Comparison of ENCODE assay signal across 2 cellular contexts in genomic region chr2:47664817-47665216, GRCh38.
TF ChIP-seq lines count a peak whose summit lies in the region.

No MANE protein-coding gene starts in this region.

TF ChIP-seq in SK-N-SH, 30 proteins besides CTCF, POLR2A, EP300 and RAD21:
- TF ChIP-seq, protein P1, sequence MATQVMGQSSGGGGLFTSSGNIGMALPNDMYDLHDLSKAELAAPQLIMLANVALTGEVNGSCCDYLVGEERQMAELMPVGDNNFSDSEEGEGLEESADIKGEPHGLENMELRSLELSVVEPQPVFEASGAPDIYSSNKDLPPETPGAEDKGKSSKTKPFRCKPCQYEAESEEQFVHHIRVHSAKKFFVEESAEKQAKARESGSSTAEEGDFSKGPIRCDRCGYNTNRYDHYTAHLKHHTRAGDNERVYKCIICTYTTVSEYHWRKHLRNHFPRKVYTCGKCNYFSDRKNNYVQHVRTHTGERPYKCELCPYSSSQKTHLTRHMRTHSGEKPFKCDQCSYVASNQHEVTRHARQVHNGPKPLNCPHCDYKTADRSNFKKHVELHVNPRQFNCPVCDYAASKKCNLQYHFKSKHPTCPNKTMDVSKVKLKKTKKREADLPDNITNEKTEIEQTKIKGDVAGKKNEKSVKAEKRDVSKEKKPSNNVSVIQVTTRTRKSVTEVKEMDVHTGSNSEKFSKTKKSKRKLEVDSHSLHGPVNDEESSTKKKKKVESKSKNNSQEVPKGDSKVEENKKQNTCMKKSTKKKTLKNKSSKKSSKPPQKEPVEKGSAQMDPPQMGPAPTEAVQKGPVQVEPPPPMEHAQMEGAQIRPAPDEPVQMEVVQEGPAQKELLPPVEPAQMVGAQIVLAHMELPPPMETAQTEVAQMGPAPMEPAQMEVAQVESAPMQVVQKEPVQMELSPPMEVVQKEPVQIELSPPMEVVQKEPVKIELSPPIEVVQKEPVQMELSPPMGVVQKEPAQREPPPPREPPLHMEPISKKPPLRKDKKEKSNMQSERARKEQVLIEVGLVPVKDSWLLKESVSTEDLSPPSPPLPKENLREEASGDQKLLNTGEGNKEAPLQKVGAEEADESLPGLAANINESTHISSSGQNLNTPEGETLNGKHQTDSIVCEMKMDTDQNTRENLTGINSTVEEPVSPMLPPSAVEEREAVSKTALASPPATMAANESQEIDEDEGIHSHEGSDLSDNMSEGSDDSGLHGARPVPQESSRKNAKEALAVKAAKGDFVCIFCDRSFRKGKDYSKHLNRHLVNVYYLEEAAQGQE (IDR thresholded peaks at IDR 0.05; ENCODE audit: low read depth, low read length): no peak
- TF ChIP-seq TAF1 (IDR thresholded peaks at IDR 0.05; ENCODE audit: borderline replicate concordance, low read depth, low read length): no peak
- no peak for TF ChIP-seq MEF2A (IDR thresholded peaks at IDR 0.05; ENCODE audit: borderline replicate concordance, low read depth)
- TF ChIP-seq POLR2AphosphoS5 (IDR thresholded peaks at IDR 0.05; ENCODE audit: low read depth, low read length): no peak
- TF ChIP-seq, protein P2, sequence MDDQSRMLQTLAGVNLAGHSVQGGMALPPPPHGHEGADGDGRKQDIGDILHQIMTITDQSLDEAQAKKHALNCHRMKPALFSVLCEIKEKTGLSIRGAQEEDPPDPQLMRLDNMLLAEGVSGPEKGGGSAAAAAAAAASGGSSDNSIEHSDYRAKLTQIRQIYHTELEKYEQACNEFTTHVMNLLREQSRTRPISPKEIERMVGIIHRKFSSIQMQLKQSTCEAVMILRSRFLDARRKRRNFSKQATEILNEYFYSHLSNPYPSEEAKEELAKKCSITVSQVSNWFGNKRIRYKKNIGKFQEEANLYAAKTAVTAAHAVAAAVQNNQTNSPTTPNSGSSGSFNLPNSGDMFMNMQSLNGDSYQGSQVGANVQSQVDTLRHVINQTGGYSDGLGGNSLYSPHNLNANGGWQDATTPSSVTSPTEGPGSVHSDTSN (IDR thresholded peaks at IDR 0.05): no peak
- TF ChIP-seq MXI1 (IDR thresholded peaks at IDR 0.05; ENCODE audit: low read depth, low read length): no peak
- TF ChIP-seq CHD2 (IDR thresholded peaks at IDR 0.05; ENCODE audit: low read length, partially characterized antibody): no peak
- TF ChIP-seq TCF12 (IDR thresholded peaks at IDR 0.05): no peak

TF ChIP-seq in SK-N-SH treated with all-trans-retinoic acid at 6 μM for 48 hours, 23 proteins besides CTCF, POLR2A, EP300 and RAD21 (continued from another document):
- TF ChIP-seq, protein P3, sequence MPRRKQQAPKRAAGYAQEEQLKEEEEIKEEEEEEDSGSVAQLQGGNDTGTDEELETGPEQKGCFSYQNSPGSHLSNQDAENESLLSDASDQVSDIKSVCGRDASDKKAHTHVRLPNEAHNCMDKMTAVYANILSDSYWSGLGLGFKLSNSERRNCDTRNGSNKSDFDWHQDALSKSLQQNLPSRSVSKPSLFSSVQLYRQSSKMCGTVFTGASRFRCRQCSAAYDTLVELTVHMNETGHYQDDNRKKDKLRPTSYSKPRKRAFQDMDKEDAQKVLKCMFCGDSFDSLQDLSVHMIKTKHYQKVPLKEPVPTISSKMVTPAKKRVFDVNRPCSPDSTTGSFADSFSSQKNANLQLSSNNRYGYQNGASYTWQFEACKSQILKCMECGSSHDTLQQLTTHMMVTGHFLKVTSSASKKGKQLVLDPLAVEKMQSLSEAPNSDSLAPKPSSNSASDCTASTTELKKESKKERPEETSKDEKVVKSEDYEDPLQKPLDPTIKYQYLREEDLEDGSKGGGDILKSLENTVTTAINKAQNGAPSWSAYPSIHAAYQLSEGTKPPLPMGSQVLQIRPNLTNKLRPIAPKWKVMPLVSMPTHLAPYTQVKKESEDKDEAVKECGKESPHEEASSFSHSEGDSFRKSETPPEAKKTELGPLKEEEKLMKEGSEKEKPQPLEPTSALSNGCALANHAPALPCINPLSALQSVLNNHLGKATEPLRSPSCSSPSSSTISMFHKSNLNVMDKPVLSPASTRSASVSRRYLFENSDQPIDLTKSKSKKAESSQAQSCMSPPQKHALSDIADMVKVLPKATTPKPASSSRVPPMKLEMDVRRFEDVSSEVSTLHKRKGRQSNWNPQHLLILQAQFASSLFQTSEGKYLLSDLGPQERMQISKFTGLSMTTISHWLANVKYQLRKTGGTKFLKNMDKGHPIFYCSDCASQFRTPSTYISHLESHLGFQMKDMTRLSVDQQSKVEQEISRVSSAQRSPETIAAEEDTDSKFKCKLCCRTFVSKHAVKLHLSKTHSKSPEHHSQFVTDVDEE (CRISPR knock-in tag; IDR thresholded peaks at IDR 0.05): no peak
- TF ChIP-seq TCF4 (CRISPR knock-in tag; IDR thresholded peaks at IDR 0.05; ENCODE audit: borderline replicate concordance): no peak
